ENCODE assay signal across 1 cellular context in the genomic region with DNA sequence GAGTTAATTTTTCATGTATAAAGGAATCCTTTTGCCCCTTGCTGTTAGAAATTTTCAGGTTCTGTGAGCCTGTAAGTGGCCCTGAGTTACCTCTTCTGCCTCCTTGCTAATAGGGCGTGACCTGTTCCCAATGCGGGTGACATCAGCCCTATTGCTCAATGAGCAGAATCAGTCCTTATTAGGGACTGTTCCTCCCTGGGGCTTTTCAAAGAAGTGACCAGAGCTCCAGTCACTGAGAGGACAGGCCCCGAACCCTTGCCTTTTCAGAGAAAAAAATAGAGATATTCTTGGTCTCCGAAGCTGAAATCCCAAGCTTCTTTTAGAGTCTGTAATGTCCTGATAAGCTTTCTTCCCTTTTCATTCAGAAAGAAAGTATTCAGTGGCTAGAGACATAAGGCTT.
A peak's percentile ranks its signal among the peaks of the same experiment; 100 is the strongest.
TF ChIP-seq lines count a peak whose summit lies in the region.

No MANE protein-coding gene starts in this region.

TF ChIP-seq in HepG2, 621 proteins besides CTCF, POLR2A, EP300 and RAD21 (continued from another document and continues in another):
- TF ChIP-seq, protein P1, sequence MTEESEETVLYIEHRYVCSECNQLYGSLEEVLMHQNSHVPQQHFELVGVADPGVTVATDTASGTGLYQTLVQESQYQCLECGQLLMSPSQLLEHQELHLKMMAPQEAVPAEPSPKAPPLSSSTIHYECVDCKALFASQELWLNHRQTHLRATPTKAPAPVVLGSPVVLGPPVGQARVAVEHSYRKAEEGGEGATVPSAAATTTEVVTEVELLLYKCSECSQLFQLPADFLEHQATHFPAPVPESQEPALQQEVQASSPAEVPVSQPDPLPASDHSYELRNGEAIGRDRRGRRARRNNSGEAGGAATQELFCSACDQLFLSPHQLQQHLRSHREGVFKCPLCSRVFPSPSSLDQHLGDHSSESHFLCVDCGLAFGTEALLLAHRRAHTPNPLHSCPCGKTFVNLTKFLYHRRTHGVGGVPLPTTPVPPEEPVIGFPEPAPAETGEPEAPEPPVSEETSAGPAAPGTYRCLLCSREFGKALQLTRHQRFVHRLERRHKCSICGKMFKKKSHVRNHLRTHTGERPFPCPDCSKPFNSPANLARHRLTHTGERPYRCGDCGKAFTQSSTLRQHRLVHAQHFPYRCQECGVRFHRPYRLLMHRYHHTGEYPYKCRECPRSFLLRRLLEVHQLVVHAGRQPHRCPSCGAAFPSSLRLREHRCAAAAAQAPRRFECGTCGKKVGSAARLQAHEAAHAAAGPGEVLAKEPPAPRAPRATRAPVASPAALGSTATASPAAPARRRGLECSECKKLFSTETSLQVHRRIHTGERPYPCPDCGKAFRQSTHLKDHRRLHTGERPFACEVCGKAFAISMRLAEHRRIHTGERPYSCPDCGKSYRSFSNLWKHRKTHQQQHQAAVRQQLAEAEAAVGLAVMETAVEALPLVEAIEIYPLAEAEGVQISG (CRISPR knock-in tag; IDR thresholded peaks at IDR 0.05) = peak; percentile 43; the same call in 1 of the 2 replicates
- TF ChIP-seq FOSL2 (CRISPR knock-in tag; IDR thresholded peaks at IDR 0.05) = peak; percentile 81
- TF ChIP-seq ELF4 (CRISPR knock-in tag; IDR thresholded peaks at IDR 0.05; ENCODE audit: borderline replicate concordance) = 0 out of 2 replicates have a peak, but pooled peaks have one; percentile 48
- peak; percentile 42; the same call in 1 of the 2 replicates for TF ChIP-seq NCOA2 (CRISPR knock-in tag; IDR thresholded peaks at IDR 0.05)
- peak; percentile 45; the same call in 1 of the 2 replicates for TF ChIP-seq ELF3 (CRISPR knock-in tag; IDR thresholded peaks at IDR 0.05)
- peak; percentile 63; the same call in 1 of the 2 replicates for TF ChIP-seq MIXL1 (CRISPR knock-in tag; IDR thresholded peaks at IDR 0.05)
- TF ChIP-seq, protein P2, sequence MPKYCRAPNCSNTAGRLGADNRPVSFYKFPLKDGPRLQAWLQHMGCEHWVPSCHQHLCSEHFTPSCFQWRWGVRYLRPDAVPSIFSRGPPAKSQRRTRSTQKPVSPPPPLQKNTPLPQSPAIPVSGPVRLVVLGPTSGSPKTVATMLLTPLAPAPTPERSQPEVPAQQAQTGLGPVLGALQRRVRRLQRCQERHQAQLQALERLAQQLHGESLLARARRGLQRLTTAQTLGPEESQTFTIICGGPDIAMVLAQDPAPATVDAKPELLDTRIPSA (CRISPR knock-in tag; IDR thresholded peaks at IDR 0.05; ENCODE audit: borderline replicate concordance) = no peak
- TF ChIP-seq, protein P3, sequence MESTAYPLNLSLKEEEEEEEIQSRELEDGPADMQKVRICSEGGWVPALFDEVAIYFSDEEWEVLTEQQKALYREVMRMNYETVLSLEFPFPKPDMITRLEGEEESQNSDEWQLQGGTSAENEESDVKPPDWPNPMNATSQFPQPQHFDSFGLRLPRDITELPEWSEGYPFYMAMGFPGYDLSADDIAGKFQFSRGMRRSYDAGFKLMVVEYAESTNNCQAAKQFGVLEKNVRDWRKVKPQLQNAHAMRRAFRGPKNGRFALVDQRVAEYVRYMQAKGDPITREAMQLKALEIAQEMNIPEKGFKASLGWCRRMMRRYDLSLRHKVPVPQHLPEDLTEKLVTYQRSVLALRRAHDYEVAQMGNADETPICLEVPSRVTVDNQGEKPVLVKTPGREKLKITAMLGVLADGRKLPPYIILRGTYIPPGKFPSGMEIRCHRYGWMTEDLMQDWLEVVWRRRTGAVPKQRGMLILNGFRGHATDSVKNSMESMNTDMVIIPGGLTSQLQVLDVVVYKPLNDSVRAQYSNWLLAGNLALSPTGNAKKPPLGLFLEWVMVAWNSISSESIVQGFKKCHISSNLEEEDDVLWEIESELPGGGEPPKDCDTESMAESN (CRISPR knock-in tag; conservative IDR thresholded peaks at IDR 0.05) = 0 out of 2 replicates have a peak, but pooled peaks have one; percentile 19
- TF ChIP-seq NR2F2 (IDR thresholded peaks at IDR 0.05; ENCODE audit: borderline replicate concordance, low read depth) = 0 out of 2 replicates have a peak, but pooled peaks have one; percentile 29
- no peak for TF ChIP-seq TBL1XR1 (IDR thresholded peaks at IDR 0.05; ENCODE audit: borderline replicate concordance, low read length, partially characterized antibody)
- TF ChIP-seq YEATS2 (CRISPR knock-in tag; IDR thresholded peaks at IDR 0.05; ENCODE audit: borderline replicate concordance) = peak; percentile 42; the same call in 1 of the 2 replicates
- TF ChIP-seq, protein P4, sequence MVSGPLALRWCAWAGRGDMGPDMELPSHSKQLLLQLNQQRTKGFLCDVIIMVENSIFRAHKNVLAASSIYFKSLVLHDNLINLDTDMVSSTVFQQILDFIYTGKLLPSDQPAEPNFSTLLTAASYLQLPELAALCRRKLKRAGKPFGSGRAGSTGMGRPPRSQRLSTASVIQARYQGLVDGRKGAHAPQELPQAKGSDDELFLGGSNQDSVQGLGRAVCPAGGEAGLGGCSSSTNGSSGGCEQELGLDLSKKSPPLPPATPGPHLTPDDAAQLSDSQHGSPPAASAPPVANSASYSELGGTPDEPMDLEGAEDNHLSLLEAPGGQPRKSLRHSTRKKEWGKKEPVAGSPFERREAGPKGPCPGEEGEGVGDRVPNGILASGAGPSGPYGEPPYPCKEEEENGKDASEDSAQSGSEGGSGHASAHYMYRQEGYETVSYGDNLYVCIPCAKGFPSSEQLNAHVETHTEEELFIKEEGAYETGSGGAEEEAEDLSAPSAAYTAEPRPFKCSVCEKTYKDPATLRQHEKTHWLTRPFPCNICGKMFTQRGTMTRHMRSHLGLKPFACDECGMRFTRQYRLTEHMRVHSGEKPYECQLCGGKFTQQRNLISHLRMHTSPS (CRISPR knock-in tag; IDR thresholded peaks at IDR 0.05; ENCODE audit: low read depth) = no peak
- TF ChIP-seq, protein P5, sequence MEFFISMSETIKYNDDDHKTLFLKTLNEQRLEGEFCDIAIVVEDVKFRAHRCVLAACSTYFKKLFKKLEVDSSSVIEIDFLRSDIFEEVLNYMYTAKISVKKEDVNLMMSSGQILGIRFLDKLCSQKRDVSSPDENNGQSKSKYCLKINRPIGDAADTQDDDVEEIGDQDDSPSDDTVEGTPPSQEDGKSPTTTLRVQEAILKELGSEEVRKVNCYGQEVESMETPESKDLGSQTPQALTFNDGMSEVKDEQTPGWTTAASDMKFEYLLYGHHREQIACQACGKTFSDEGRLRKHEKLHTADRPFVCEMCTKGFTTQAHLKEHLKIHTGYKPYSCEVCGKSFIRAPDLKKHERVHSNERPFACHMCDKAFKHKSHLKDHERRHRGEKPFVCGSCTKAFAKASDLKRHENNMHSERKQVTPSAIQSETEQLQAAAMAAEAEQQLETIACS (CRISPR knock-in tag; IDR thresholded peaks at IDR 0.05) = no peak
- TF ChIP-seq, protein P6, sequence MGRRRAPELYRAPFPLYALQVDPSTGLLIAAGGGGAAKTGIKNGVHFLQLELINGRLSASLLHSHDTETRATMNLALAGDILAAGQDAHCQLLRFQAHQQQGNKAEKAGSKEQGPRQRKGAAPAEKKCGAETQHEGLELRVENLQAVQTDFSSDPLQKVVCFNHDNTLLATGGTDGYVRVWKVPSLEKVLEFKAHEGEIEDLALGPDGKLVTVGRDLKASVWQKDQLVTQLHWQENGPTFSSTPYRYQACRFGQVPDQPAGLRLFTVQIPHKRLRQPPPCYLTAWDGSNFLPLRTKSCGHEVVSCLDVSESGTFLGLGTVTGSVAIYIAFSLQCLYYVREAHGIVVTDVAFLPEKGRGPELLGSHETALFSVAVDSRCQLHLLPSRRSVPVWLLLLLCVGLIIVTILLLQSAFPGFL (CRISPR knock-in tag; IDR thresholded peaks at IDR 0.05) = no peak
- peak; percentile 54; the same call in 1 of the 2 replicates for TF ChIP-seq SOX5 (CRISPR knock-in tag; IDR thresholded peaks at IDR 0.05; ENCODE audit: borderline replicate concordance)
- TF ChIP-seq RARA (CRISPR knock-in tag; IDR thresholded peaks at IDR 0.05) = peak; percentile 86
- no peak for TF ChIP-seq ZNF530 (CRISPR knock-in tag; IDR thresholded peaks at IDR 0.05; ENCODE audit: low read depth)
- TF ChIP-seq IRF2 (CRISPR knock-in tag; IDR thresholded peaks at IDR 0.05) = peak; percentile 46; the same call in 1 of the 2 replicates
- TF ChIP-seq ZBTB38 (CRISPR knock-in tag; IDR thresholded peaks at IDR 0.05) = no peak
- TF ChIP-seq, protein P7, sequence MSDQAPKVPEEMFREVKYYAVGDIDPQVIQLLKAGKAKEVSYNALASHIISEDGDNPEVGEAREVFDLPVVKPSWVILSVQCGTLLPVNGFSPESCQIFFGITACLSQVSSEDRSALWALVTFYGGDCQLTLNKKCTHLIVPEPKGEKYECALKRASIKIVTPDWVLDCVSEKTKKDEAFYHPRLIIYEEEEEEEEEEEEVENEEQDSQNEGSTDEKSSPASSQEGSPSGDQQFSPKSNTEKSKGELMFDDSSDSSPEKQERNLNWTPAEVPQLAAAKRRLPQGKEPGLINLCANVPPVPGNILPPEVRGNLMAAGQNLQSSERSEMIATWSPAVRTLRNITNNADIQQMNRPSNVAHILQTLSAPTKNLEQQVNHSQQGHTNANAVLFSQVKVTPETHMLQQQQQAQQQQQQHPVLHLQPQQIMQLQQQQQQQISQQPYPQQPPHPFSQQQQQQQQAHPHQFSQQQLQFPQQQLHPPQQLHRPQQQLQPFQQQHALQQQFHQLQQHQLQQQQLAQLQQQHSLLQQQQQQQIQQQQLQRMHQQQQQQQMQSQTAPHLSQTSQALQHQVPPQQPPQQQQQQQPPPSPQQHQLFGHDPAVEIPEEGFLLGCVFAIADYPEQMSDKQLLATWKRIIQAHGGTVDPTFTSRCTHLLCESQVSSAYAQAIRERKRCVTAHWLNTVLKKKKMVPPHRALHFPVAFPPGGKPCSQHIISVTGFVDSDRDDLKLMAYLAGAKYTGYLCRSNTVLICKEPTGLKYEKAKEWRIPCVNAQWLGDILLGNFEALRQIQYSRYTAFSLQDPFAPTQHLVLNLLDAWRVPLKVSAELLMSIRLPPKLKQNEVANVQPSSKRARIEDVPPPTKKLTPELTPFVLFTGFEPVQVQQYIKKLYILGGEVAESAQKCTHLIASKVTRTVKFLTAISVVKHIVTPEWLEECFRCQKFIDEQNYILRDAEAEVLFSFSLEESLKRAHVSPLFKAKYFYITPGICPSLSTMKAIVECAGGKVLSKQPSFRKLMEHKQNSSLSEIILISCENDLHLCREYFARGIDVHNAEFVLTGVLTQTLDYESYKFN (CRISPR knock-in tag; conservative IDR thresholded peaks at IDR 0.05) = peak; percentile 46; the same call in 1 of the 2 replicates
- TF ChIP-seq, protein P8, sequence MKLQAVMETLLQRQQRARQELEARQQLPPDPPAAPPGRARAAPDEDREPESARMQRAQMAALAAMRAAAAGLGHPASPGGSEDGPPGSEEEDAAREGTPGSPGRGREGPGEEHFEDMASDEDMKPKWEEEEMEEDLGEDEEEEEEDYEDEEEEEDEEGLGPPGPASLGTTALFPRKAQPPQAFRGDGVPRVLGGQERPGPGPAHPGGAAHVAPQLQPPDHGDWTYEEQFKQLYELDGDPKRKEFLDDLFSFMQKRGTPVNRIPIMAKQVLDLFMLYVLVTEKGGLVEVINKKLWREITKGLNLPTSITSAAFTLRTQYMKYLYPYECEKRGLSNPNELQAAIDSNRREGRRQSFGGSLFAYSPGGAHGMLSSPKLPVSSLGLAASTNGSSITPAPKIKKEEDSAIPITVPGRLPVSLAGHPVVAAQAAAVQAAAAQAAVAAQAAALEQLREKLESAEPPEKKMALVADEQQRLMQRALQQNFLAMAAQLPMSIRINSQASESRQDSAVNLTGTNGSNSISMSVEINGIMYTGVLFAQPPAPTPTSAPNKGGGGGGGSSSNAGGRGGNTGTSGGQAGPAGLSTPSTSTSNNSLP (IDR thresholded peaks at IDR 0.05; ENCODE audit: low read depth, low read length) = peak; percentile 25; the same call in 1 of the 2 replicates
- TF ChIP-seq HOXA3 (CRISPR knock-in tag; IDR thresholded peaks at IDR 0.05) = peak; percentile 11; the same call in 1 of the 2 replicates
- peak; percentile 84 for TF ChIP-seq RXRB (CRISPR knock-in tag; IDR thresholded peaks at IDR 0.05; ENCODE audit: borderline replicate concordance)
- TF ChIP-seq, protein P9, sequence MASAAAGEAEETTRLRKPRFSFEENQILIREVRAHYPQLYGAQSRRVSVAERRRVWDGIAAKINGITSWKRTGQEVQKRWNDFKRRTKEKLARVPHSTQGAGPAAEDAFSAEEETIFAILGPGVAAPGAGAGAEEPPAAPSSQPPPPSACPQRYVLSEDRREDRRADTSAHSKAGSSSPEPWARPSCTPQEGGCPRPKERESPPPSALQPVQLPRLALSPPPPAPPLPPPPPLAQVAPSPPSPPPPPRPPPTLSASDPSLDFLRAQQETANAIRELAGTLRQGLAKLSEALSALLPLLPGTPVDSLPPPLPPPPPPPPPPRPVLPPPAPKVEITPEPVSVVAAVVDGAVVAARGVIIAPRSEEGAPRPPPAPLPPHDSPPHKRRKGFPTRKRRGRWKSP (CRISPR knock-in tag; IDR thresholded peaks at IDR 0.05) = no peak
- TF ChIP-seq TOE1 (CRISPR knock-in tag; IDR thresholded peaks at IDR 0.05) = no peak
- TF ChIP-seq SOX13 (IDR thresholded peaks at IDR 0.05) = no peak
- peak in 1 of 2 experiments; percentile 47; a peak in 1 of 4 replicates for TF ChIP-seq SOX13 (CRISPR knock-in tag; conservative IDR thresholded peaks at IDR 0.05 in 1 of 2, IDR thresholded peaks at IDR 0.05 in 1 of 2)
- TF ChIP-seq ZNF614 (CRISPR knock-in tag; IDR thresholded peaks at IDR 0.05; ENCODE audit: borderline replicate concordance) = peak; percentile 59; the same call in 1 of the 2 replicates
- no peak for TF ChIP-seq HMG20B (CRISPR knock-in tag; conservative IDR thresholded peaks at IDR 0.05)
- no peak for TF ChIP-seq TSC22D2 (CRISPR knock-in tag; IDR thresholded peaks at IDR 0.05; ENCODE audit: borderline replicate concordance)
- TF ChIP-seq, protein P10, sequence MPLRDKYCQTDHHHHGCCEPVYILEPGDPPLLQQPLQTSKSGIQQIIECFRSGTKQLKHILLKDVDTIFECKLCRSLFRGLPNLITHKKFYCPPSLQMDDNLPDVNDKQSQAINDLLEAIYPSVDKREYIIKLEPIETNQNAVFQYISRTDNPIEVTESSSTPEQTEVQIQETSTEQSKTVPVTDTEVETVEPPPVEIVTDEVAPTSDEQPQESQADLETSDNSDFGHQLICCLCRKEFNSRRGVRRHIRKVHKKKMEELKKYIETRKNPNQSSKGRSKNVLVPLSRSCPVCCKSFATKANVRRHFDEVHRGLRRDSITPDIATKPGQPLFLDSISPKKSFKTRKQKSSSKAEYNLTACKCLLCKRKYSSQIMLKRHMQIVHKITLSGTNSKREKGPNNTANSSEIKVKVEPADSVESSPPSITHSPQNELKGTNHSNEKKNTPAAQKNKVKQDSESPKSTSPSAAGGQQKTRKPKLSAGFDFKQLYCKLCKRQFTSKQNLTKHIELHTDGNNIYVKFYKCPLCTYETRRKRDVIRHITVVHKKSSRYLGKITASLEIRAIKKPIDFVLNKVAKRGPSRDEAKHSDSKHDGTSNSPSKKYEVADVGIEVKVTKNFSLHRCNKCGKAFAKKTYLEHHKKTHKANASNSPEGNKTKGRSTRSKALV (CRISPR knock-in tag; IDR thresholded peaks at IDR 0.05) = no peak
- TF ChIP-seq, protein P11, sequence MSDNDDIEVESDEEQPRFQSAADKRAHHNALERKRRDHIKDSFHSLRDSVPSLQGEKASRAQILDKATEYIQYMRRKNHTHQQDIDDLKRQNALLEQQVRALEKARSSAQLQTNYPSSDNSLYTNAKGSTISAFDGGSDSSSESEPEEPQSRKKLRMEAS (IDR thresholded peaks at IDR 0.05) = no peak
- TF ChIP-seq, protein P12, sequence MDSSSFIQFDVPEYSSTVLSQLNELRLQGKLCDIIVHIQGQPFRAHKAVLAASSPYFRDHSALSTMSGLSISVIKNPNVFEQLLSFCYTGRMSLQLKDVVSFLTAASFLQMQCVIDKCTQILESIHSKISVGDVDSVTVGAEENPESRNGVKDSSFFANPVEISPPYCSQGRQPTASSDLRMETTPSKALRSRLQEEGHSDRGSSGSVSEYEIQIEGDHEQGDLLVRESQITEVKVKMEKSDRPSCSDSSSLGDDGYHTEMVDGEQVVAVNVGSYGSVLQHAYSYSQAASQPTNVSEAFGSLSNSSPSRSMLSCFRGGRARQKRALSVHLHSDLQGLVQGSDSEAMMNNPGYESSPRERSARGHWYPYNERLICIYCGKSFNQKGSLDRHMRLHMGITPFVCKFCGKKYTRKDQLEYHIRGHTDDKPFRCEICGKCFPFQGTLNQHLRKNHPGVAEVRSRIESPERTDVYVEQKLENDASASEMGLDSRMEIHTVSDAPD (CRISPR knock-in tag; IDR thresholded peaks at IDR 0.05) = no peak
